21 cellular contexts compared by ENCODE assay signal in the genomic region with DNA sequence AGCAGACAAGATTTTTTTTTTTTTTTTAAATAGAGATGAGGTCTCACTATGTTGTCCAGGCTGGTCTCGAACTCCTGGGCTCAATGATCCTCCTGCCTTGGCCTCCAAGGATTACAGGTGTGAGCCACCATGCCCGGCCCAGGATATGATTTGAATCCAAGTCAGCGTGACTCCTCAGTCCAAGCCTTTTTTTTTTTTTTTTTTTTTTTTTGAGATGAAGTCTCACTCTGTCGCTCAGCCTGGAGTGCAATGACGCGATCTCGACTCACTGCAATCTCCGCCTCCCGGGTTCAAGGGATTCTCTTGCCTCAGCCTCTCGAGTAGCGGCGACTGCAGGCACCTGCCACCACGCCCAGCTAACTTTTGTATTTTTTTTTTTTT. TPM values are rescaled to one million over a fixed set of nuclear protein-coding genes. Genes with fewer than 3 reads are reported as not detected.
"Had no signal": no experiment of that assay in that cellular context is flagged by ENCODE, and none has a peak within 500 bp of the region (broad histone marks: within the 10 kb centered on the region; RNA-seq: fewer than 3 reads in every experiment).

No MANE protein-coding gene starts in this region.

- H3K4me1 ChIP-seq: right lobe of liver had no signal

- H3K4me3 Mint-ChIP-seq: activated naive CD4-positive, alpha-beta T cell treated with anti-CD3 and anti-CD28 coated beads, Interleukin-2, amount 10 ng/mL, durations not matched to agents 7 days and 5 days; activated T-cell treated with anti-CD3 and anti-CD28 coated beads, Interleukin-2, amount 50 U/mL, for 24 hours; endodermal cell; mesothelial cell of epicardium; nephron progenitor cell; stimulated activated memory B cell treated with anti-CD40 and anti-IgM and Interleukin-4, amounts not matched to agents 10 μg/mL and 1 μg/mL and 100 μg/mL, for 72 hours; stimulated activated naive CD8-positive, alpha-beta T cell treated with anti-CD3 and anti-CD28 coated beads, Interleukin-15, amount 100 ng/mL, for 72 hours had no signal

- H3K27ac Mint-ChIP-seq: activated naive CD4-positive, alpha-beta T cell treated with anti-CD3 and anti-CD28 coated beads, Interleukin-2, amount 10 ng/mL, durations not matched to agents 7 days and 5 days; activated naive CD8-positive, alpha-beta T cell treated with anti-CD3 and anti-CD28 coated beads, Interleukin-2, amount 10 ng/mL, durations not matched to agents 7 days and 5 days; activated T-cell treated with anti-CD3 and anti-CD28 coated beads, Interleukin-2, amount 50 U/mL, for 24 hours; endodermal cell; mesothelial cell of epicardium; nephron progenitor cell; progenitor cell of endocrine pancreas; stimulated activated naive CD8-positive, alpha-beta T cell treated with anti-CD3 and anti-CD28 coated beads, Interleukin-15, amount 100 ng/mL, for 72 hours had no signal

- H3K4me3 ChIP-seq: esophagus squamous epithelium, left ventricle myocardium inferior, right lobe of liver, thyroid gland had no signal

- H3K27me3 ChIP-seq: thyroid gland had no signal

- DNase-seq: cortex of kidney, esophagus squamous epithelium had no signal

- H3K27ac ChIP-seq: epithelial cell of prostate, esophagus squamous epithelium, left ventricle myocardium inferior, neutrophil, right lobe of liver, thyroid gland, VCaP had no signal

- H3K36me3 ChIP-seq: esophagus squamous epithelium, left ventricle myocardium inferior, neutrophil, right lobe of liver, thyroid gland had no signal

- H3K9me3 ChIP-seq: esophagus squamous epithelium, left ventricle myocardium inferior, neutrophil, right lobe of liver, thyroid gland had no signal

- H3K9me3 Mint-ChIP-seq: activated naive CD4-positive, alpha-beta T cell treated with anti-CD3 and anti-CD28 coated beads, Interleukin-2, amount 10 ng/mL, durations not matched to agents 7 days and 5 days; activated naive CD8-positive, alpha-beta T cell treated with anti-CD3 and anti-CD28 coated beads, Interleukin-2, amount 10 ng/mL, durations not matched to agents 7 days and 5 days; activated T-cell treated with anti-CD3 and anti-CD28 coated beads, Interleukin-2, amount 50 U/mL, for 24 hours; endodermal cell; mesothelial cell of epicardium; naive B cell; nephron progenitor cell; stimulated activated memory B cell treated with anti-CD40 and anti-IgM and Interleukin-4, amounts not matched to agents 10 μg/mL and 1 μg/mL and 100 μg/mL, for 72 hours; stimulated activated naive CD8-positive, alpha-beta T cell treated with anti-CD3 and anti-CD28 coated beads, Interleukin-15, amount 100 ng/mL, for 72 hours had no signal

- H3K36me3 Mint-ChIP-seq: activated naive CD4-positive, alpha-beta T cell treated with anti-CD3 and anti-CD28 coated beads, Interleukin-2, amount 10 ng/mL, durations not matched to agents 7 days and 5 days; activated naive CD8-positive, alpha-beta T cell treated with anti-CD3 and anti-CD28 coated beads, Interleukin-2, amount 10 ng/mL, durations not matched to agents 7 days and 5 days; mesothelial cell of epicardium; naive B cell; stimulated activated memory B cell treated with anti-CD40 and anti-IgM and Interleukin-4, amounts not matched to agents 10 μg/mL and 1 μg/mL and 100 μg/mL, for 72 hours had no signal

RNA-seq across cellular contexts. Expression of gene CABP1, which starts 6.9 kb away (rescaled TPM):
- total RNA-seq: chondrocyte, osteocyte, renal cortical epithelial cell had no signal
